Comparison of ENCODE assay signal across 8 cellular contexts in the genomic region with DNA sequence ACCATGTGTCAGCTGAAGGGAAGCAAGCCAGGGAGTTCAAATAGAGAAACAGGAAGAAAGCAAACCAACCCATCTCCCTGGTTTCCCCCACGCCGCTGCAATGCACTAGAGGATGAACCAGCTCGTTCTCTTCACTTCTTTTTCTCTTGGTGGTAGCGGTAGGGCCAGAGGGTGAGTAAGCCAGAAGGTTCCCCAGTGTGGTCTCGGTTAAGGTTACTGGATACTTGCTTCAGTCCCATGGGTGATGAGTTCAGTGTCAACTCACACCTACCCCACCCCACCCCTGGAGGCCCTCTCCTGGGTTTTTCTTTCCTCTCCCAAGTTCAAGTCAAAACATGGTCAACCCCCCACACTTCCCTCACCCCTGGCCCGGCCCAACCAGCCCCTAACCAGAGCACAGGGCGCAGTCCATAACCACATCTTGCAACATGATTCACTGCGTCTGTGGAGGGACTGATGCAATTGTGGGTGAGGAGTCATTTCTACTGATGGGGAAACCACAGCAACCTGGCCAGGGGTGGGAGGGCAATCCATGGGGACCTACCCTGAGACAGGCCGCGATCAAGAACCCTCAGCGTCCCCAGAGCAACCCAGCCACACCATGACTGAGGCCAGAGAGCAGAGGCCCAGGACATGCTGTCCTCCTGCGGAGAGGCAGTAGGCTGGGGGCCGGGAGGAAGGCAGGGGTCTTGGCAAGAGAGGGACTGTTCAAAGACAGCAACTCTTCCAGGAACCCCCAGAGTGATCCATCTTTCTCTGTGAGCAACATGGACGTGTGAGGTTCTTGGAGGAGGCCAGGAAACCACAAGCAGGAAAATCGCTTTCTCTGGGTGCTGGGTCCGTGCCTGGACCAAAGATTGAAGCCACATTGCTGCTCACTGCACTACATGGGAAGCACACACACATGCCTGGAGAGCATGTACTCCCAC.
DNase-seq lines count a peak whose midpoint lies in the region; ATAC-seq, FAIRE-seq and TF ChIP-seq lines count a peak whose summit lies in the region.

No MANE protein-coding gene starts in this region.

- no peaks in the 10 kb centered on the region for H3K4me1 ChIP-seq in lung (ENCODE audit: control insufficient read depth in 2 of 2, insufficient read depth in 2 of 2, low read length in 2 of 2)
- no peaks in the 10 kb centered on the region for H3K4me1 ChIP-seq in aorta (ENCODE audit: control insufficient read depth in 1 of 2, insufficient read depth in 2 of 2, low read length in 2 of 2)

- H3K27ac ChIP-seq in lung (ENCODE audit: low read depth in 1 of 2, low read length in 1 of 2) (peak overlapping the region in 1 of 2 donors; percentile 73), aorta (ENCODE audit: low read depth in 1 of 2, low read length in 2 of 2) (no peak overlapping the region)

- TF ChIP-seq CTCF in GM12864 (IDR thresholded peaks at IDR 0.05; ENCODE audit: low read depth, low read length, missing control alignments), result no peak
- TF ChIP-seq CTCF in lung (IDR thresholded peaks at IDR 0.05; ENCODE audit: control extremely low read depth, extremely low read depth), result no peak

- H3K27me3 ChIP-seq in lung (ENCODE audit: control insufficient read depth, insufficient read depth) (no peaks in the 10 kb centered on the region), aorta (ENCODE audit: control insufficient read depth in 1 of 2, insufficient read depth in 2 of 2, low read length in 1 of 2) (no peaks in the 10 kb centered on the region)

- intact Hi-C loops in aorta (cut with DNase I), result loop anchor here (5.0 to 10.0 kb wide), 5 partner anchors 754 to 1012 kb away; no protein-coding TSS in a partner anchor

- ATAC-seq in lung (ENCODE audit: insufficient read depth, low FRiP score), result peak; percentile 55
- peak; percentile 42 for ATAC-seq in aorta (ENCODE audit: low FRiP score)

- no peak for FAIRE-seq in H54 (lab: Jason Lieb, UNC)

- H3K4me3 ChIP-seq in GM12864 (ENCODE audit: low read depth, low read length), result no peak overlapping the region
- no peak overlapping the region for H3K4me3 ChIP-seq in lung
- H3K4me3 ChIP-seq in aorta (ENCODE audit: low read length in 2 of 2), result no peak overlapping the region

- DNase-seq in GM12864 (ENCODE audit: low read depth), result peak; percentile 73
- DNase-seq in H54 (ENCODE audit: insufficient read length, low spot score), result peak; percentile 68
- peak; percentile 100 for DNase-seq in MV-4-11 (lab: John Stamatoyannopoulos, UW)
- DNase-seq in activated T-helper 1 cell treated with Interleukin-2 at 50 U/mL for 16 hours (ENCODE audit: low read depth), result peak; percentile 26
- DNase-seq in lung (ENCODE audit: low spot score), result no peak
- peak in 1 of 2 donors; percentile 79 for DNase-seq in aorta
- DNase-seq in NCI-H1417 (lab: John Stamatoyannopoulos, UW), result no peak
- no peak for DNase-seq in COR-L47 (lab: John Stamatoyannopoulos, UW)

- H3K36me3 ChIP-seq in lung (ENCODE audit: control insufficient read depth in 2 of 2, insufficient read depth in 2 of 2, low read length in 2 of 2), result no peaks in the 10 kb centered on the region
- no peaks in the 10 kb centered on the region for H3K36me3 ChIP-seq in aorta (ENCODE audit: control insufficient read depth in 1 of 2, insufficient read depth in 2 of 2, low read length in 1 of 2)

- H3K9me3 ChIP-seq in lung (ENCODE audit: control insufficient read depth in 2 of 2, insufficient read depth in 1 of 2, low read length in 1 of 2), result no peaks in the 10 kb centered on the region
- no peaks in the 10 kb centered on the region for H3K9me3 ChIP-seq in aorta (ENCODE audit: control insufficient read depth, low read length)

- no peak for TF ChIP-seq POLR2A in H54 (IDR thresholded peaks at IDR 0.05; ENCODE audit: low read depth, low read length)

- WGBS in lung, 2 donors, result 31 to 64% methylated on average over 16 of the region's 16 CpGs
- 86 to 87% methylated on average over 16 of the region's 16 CpGs for WGBS in aorta, 2 donors

Comparison
In these comparisons a context has a peak if more than half of its experiments do, and no peak if none do; other contexts are left out.
1. DNase-seq: peak in GM12864 (single experiment), H54 (single experiment), MV-4-11 (single experiment) and activated T-helper 1 cell treated with Interleukin-2 at 50 U/mL for 16 hours (single experiment); none in lung (single experiment), NCI-H1417 (0 of 3) and COR-L47 (single experiment).